ENCODE assay signal across 6 cellular contexts in the genomic region with DNA sequence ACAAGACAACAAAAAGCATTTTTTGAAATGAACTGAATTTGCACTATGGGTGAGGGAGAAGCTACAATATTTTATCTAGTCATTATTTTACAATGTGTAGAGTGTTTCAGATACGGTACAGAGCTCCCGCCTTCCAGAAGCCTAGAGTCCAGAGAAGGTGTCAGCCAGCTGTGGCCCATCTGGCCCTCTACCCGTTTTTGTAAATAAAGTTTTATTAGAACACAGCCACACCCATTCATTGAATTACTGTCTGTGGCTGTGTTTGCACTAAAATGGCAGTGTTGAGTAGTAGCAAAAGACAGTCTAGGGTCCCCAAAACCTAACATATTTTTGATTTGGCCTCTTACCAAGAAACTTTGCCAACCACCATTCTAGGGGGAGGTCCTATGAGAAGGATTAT.
"Had no signal": no experiment of that assay in that cellular context is flagged by ENCODE, and none has a peak within 500 bp of the region (broad histone marks: within the 10 kb centered on the region; RNA-seq: fewer than 3 reads in every experiment).

No MANE protein-coding gene starts in this region.

- H3K4me3 Mint-ChIP-seq: GM23338, H9, IgD-negative memory B cell had no signal

- FAIRE-seq: H1, HTR-8/SVneo had no signal

- H3K4me2 ChIP-seq: GM23338 had no signal

- H3K4me1 Mint-ChIP-seq: IgD-negative memory B cell had no signal

- H3K27ac Mint-ChIP-seq: GM23338, H9, IgD-negative memory B cell had no signal

- H3K36me3 Mint-ChIP-seq: IgD-negative memory B cell had no signal

- H3K4me3 ChIP-seq: GM23338 had no signal

- H2AFZ ChIP-seq: GM23338 had no signal

- ATAC-seq: GM23338 had no signal

- DNase-seq: H9, HCEC 1CT had no signal

- H3K9me3 Mint-ChIP-seq: GM23338, H9 had no signal
